In genomic region chr10:24716295-24716694, GRCh38 we compare ENCODE assay signal across 2 cellular contexts.
TF ChIP-seq lines count a peak whose summit lies in the region.

No MANE protein-coding gene starts in this region.

TF ChIP-seq in A549, 52 proteins besides CTCF, POLR2A, EP300 and RAD21:
- TF ChIP-seq KDM1A (IDR thresholded peaks at IDR 0.05; ENCODE audit: low read depth) (no peak), TFCP2L1 (CRISPR knock-in tag; IDR thresholded peaks at IDR 0.05) (no peak), SREBF2 (IDR thresholded peaks at IDR 0.05) (no peak), MYC (IDR thresholded peaks at IDR 0.05; ENCODE audit: borderline replicate concordance, low read length) (no peak), MAFK (IDR thresholded peaks at IDR 0.05; ENCODE audit: partially characterized antibody) (no peak), RNF2 (IDR thresholded peaks at IDR 0.05; ENCODE audit: borderline replicate concordance, low read depth) (no peak), RCOR1 (IDR thresholded peaks at IDR 0.05; ENCODE audit: low read depth, low read length) (no peak), BHLHE40 (IDR thresholded peaks at IDR 0.05; ENCODE audit: low read depth, low read length) (no peak), TP53 (CRISPR knock-in tag; IDR thresholded peaks at IDR 0.05) (no peak), NR3C1 (IDR thresholded peaks at IDR 0.05) (no peak), GATA3 (IDR thresholded peaks at IDR 0.05; ENCODE audit: borderline replicate concordance) (no peak), PBX3 (IDR thresholded peaks at IDR 0.05) (no peak), JUN (IDR thresholded peaks at IDR 0.05) (no peak)

TF ChIP-seq in H1, 55 proteins besides CTCF, POLR2A, EP300 and RAD21:
- no peak for TF ChIP-seq ASH2L (IDR thresholded peaks at IDR 0.05; ENCODE audit: low read length)
- TF ChIP-seq ATF3 (IDR thresholded peaks at IDR 0.05; ENCODE audit: insufficient read depth, low read depth, low read length), result no peak
- no peak for TF ChIP-seq SUZ12 (IDR thresholded peaks at IDR 0.05; ENCODE audit: low read length)
- no peak for TF ChIP-seq CHD7 (IDR thresholded peaks at IDR 0.05; ENCODE audit: insufficient replicate concordance, low read length)
- no peak for TF ChIP-seq HDAC6 (IDR thresholded peaks at IDR 0.05; ENCODE audit: low read depth, low read length)
- no peak for TF ChIP-seq SIX5 (IDR thresholded peaks at IDR 0.05; ENCODE audit: low read depth, low read length)
- TF ChIP-seq CEBPB (IDR thresholded peaks at IDR 0.05; ENCODE audit: low read depth, low read length), result no peak
- no peak for TF ChIP-seq TAF1 (IDR thresholded peaks at IDR 0.05; ENCODE audit: low read depth, low read length)
- TF ChIP-seq RBBP5 (IDR thresholded peaks at IDR 0.05; ENCODE audit: borderline replicate concordance, low read depth, low read length), result no peak
- no peak for TF ChIP-seq TAF7 (optimal IDR thresholded peaks at IDR 0.05; ENCODE audit: borderline replicate concordance, low read depth, low read length)
- no peak for TF ChIP-seq TEAD4 (IDR thresholded peaks at IDR 0.05; ENCODE audit: low read depth, low read length)
